ENCODE assay signal across 17 cellular contexts in genomic region chr9:84075004-84075403, GRCh38.
DNase-seq lines count a peak whose midpoint lies in the region; ATAC-seq and TF ChIP-seq lines count a peak whose summit lies in the region.
"Had no signal": no experiment of that assay in that cellular context is flagged by ENCODE, and none has a peak within 500 bp of the region (broad histone marks: within the 10 kb centered on the region; RNA-seq: fewer than 3 reads in every experiment).

No MANE protein-coding gene starts in this region.

- no peaks in the 10 kb centered on the region for H3K36me3 Mint-ChIP-seq in stimulated activated memory B cell treated with anti-CD40 and anti-IgM and Interleukin-4, amounts not matched to agents 10 μg/mL and 1 μg/mL and 100 μg/mL, for 72 hours
- H3K36me3 Mint-ChIP-seq: CD8-positive, alpha-beta T cell had no signal

- TF ChIP-seq CTCF in GM12865 (IDR thresholded peaks at IDR 0.05; ENCODE audit: insufficient read depth, low read depth, low read length, missing control alignments) = no peak

- H3K9me3 Mint-ChIP-seq in stimulated activated memory B cell treated with anti-CD40 and anti-IgM and Interleukin-4, amounts not matched to agents 10 μg/mL and 1 μg/mL and 100 μg/mL, for 72 hours = peaks cover 6% of the 10 kb centered on the region
- H3K9me3 Mint-ChIP-seq: CD4-positive, alpha-beta T cell had no signal

- peak; percentile 72 for ATAC-seq in stimulated activated memory B cell treated with anti-CD40 and anti-IgM and Interleukin-4, amounts not matched to agents 10 μg/mL and 1 μg/mL and 100 μg/mL, for 72 hours
- ATAC-seq: A549; CD8-positive, alpha-beta T cell; GM12878 had no signal

- H3K27ac Mint-ChIP-seq in stimulated activated memory B cell treated with anti-CD40 and anti-IgM and Interleukin-4, amounts not matched to agents 10 μg/mL and 1 μg/mL and 100 μg/mL, for 72 hours = no peak overlapping the region
- H3K27ac Mint-ChIP-seq: B cell; CD4-positive, alpha-beta T cell; CD8-positive, alpha-beta T cell had no signal

- H3K27me3 Mint-ChIP-seq in stimulated activated memory B cell treated with anti-CD40 and anti-IgM and Interleukin-4, amounts not matched to agents 10 μg/mL and 1 μg/mL and 100 μg/mL, for 72 hours = peaks cover 27% of the 10 kb centered on the region

- DNase-seq in GM12865 (ENCODE audit: low read depth) = peak; percentile 26
- DNase-seq in MV-4-11 (lab: John Stamatoyannopoulos, UW) = peak; percentile 26
- no peak for DNase-seq in midbrain (lab: John Stamatoyannopoulos, UW)
- no peak for DNase-seq in activated T-cell treated with anti-CD3 and anti-CD28 coated beads, Interleukin-2, amount 50 U/mL, for 1 hour
- DNase-seq in NK-92 (lab: John Stamatoyannopoulos, UW; ENCODE audit: unreplicated experiment) = no peak
- DNase-seq: AML-193; Caco-2; Calu3; CD4-positive, alpha-beta T cell; CD8-positive, alpha-beta T cell; DMS79 treated with DMSO at 0.1 percent for 48 hours; GF-D8 had no signal

- no peak overlapping the region for H3K4me3 Mint-ChIP-seq in stimulated activated memory B cell treated with anti-CD40 and anti-IgM and Interleukin-4, amounts not matched to agents 10 μg/mL and 1 μg/mL and 100 μg/mL, for 72 hours
- H3K4me3 Mint-ChIP-seq: B cell; CD4-positive, alpha-beta T cell; CD8-positive, alpha-beta T cell had no signal

- peaks cover 6% of the 10 kb centered on the region for H3K4me1 Mint-ChIP-seq in stimulated activated memory B cell treated with anti-CD40 and anti-IgM and Interleukin-4, amounts not matched to agents 10 μg/mL and 1 μg/mL and 100 μg/mL, for 72 hours
- H3K4me1 Mint-ChIP-seq: B cell had no signal

- H3K4me3 ChIP-seq in GM12865 (ENCODE audit: low read depth, low read length) = no peak overlapping the region
- H3K4me3 ChIP-seq: A549; BLaER1 treated with 17β-estradiol and CSF1 and Interleukin-3, amounts not matched to agents 10 nM and 100 nM; GM12878 had no signal

Comparison
In these comparisons a context has a peak if more than half of its experiments do, and no peak if none do; other contexts are left out.
1. DNase-seq: peak in GM12865 (single experiment) and MV-4-11 (single experiment); none in midbrain (single experiment), activated T-cell treated with anti-CD3 and anti-CD28 coated beads, Interleukin-2, amount 50 U/mL, for 1 hour (single experiment) and NK-92 (single experiment).